ENCODE assay signal across 15 cellular contexts in the genomic region with DNA sequence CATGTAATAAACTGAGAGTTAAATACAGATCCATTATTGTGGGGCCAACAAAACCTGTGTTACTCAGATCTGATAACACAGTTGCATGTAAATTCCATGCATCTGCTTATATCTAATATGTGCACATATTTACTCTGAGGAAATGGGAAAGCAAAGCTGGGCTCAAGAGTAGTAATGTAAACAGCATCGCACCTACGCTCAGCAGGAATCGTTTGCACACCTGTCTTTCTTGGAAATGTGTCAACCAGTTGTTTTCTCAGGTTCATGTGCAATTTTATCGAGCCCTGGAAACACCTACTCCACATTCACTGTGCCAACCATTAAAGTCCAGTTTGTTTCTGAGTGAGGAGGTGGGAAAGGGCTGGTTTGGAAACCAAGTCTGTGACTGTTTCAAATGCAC.
DNase-seq lines count a peak whose midpoint lies in the region; ATAC-seq, FAIRE-seq and TF ChIP-seq lines count a peak whose summit lies in the region.
"Had no signal": no experiment of that assay in that cellular context is flagged by ENCODE, and none has a peak within 500 bp of the region (broad histone marks: within the 10 kb centered on the region; RNA-seq: fewer than 3 reads in every experiment).

No MANE protein-coding gene starts in this region.

- no peak overlapping the region for H3K27ac Mint-ChIP-seq in T-cell
- H3K27ac Mint-ChIP-seq: WTC11 had no signal

- POLR2A ChIA-PET in T-cell (lab: Charles Lee) = no interaction called here

- H3K4me3 ChIP-seq in left lung = no peak overlapping the region

- TF ChIP-seq CTCF in left lung (IDR thresholded peaks at IDR 0.05) = no peak

- no peaks in the 10 kb centered on the region for H3K9me3 ChIP-seq in left lung

- H3K9me3 Mint-ChIP-seq in T-cell = no peaks in the 10 kb centered on the region
- H3K9me3 Mint-ChIP-seq: WTC11 had no signal

- peak; percentile 41 for FAIRE-seq in GM12891 (lab: Jason Lieb, UNC)
- FAIRE-seq: frontal cortex had no signal

- H3K4me1 Mint-ChIP-seq in T-cell = no peaks in the 10 kb centered on the region

- DNase-seq in GM12891 (ENCODE audit: insufficient read length, low spot score) = no peak
- peak; percentile 100 for DNase-seq in NCI-H146 treated with DMSO at 0.1 percent for 48 hours (lab: John Stamatoyannopoulos, UW; ENCODE audit: unreplicated experiment)
- peak; percentile 99 for DNase-seq in NCI-H510A treated with DMSO at 0.1 percent for 48 hours (lab: John Stamatoyannopoulos, UW)
- DNase-seq in left lung = no peak
- DNase-seq in activated gamma-delta T cell treated with Interleukin-2 at 50 U/mL for 16 hours = no peak
- no peak for DNase-seq in T-cell
- no peak for DNase-seq in T-helper 1 cell
- DNase-seq: activated effector memory CD4-positive, alpha-beta T cell treated with Interleukin-2 at 50 U/mL for 16 hours; AML-193; amygdala; Kasumi-1; mesendoderm had no signal

- no peak overlapping the region for H3K4me3 Mint-ChIP-seq in T-cell
- H3K4me3 Mint-ChIP-seq: WTC11 had no signal

- CTCF ChIA-PET in T-cell (lab: Charles Lee) = no interaction called here

- no peak overlapping the region for H3K27ac ChIP-seq in left lung

- no peaks in the 10 kb centered on the region for H3K27me3 ChIP-seq in left lung

- ATAC-seq in left lung (peak; percentile 65), GM19455 (IDR thresholded peaks at IDR 0.05; ENCODE audit: unreplicated experiment) (no peak), T-cell (replicated peaks in 1 of 4) (no peak)
- ATAC-seq: WTC11 had no signal

- no peaks in the 10 kb centered on the region for H3K4me1 ChIP-seq in left lung

- TF ChIP-seq POLR2A in GM12891 (IDR thresholded peaks at IDR 0.05; ENCODE audit: low read depth, low read length) = no peak

- no peaks in the 10 kb centered on the region for H3K36me3 Mint-ChIP-seq in T-cell
- H3K36me3 Mint-ChIP-seq: WTC11 had no signal

- no peaks in the 10 kb centered on the region for H3K36me3 ChIP-seq in left lung

- peaks cover 0 to 3% of the 10 kb centered on the region in 2 donors for H3K27me3 Mint-ChIP-seq in T-cell

- intact Hi-C loops in left lung (cut with DNase I) = no loop called here

TF ChIP-seq in GM12891, 5 proteins besides CTCF, POLR2A, EP300 and RAD21:
- TF ChIP-seq SPI1 (IDR thresholded peaks at IDR 0.05; ENCODE audit: low read depth, low read length) = no peak
- no peak for TF ChIP-seq TAF1 (IDR thresholded peaks at IDR 0.05; ENCODE audit: low read depth, low read length)
- no peak for TF ChIP-seq PAX5 (IDR thresholded peaks at IDR 0.05; ENCODE audit: insufficient read depth, low read length, severe bottlenecking)
- no peak for TF ChIP-seq POU2F2 (IDR thresholded peaks at IDR 0.05; ENCODE audit: low read depth, low read length)
- TF ChIP-seq POLR2AphosphoS5 (IDR thresholded peaks at IDR 0.05; ENCODE audit: low read depth, low read length) = no peak

Comparison
In these comparisons a context has a peak if more than half of its experiments do, and no peak if none do; other contexts are left out.
1. DNase-seq: peak in NCI-H146 treated with DMSO at 0.1 percent for 48 hours (single experiment) and NCI-H510A treated with DMSO at 0.1 percent for 48 hours (single experiment); none in GM12891 (single experiment), left lung (0 of 2), activated gamma-delta T cell treated with Interleukin-2 at 50 U/mL for 16 hours (single experiment), T-cell (0 of 34) and T-helper 1 cell (0 of 5).